ENCODE assay signal across 7 cellular contexts in the genomic region with DNA sequence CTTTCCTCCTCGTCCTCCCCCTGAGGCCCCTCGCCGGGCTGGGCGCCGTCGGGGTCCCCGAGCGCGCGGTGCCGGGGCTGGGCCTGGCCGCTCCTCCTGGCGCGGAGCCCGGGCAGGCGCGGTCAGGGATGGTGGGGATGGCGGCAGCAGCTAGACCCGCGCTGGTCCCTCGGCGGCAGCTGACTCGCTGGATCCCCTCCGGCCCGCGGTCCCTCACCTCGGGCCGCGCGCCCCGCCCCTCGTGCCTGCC. TPM values are rescaled to one million over a fixed set of nuclear protein-coding genes. Genes with fewer than 3 reads are reported as not detected.
DNase-seq lines count a peak whose midpoint lies in the region; ATAC-seq, FAIRE-seq and TF ChIP-seq lines count a peak whose summit lies in the region.

A gene with protein sequence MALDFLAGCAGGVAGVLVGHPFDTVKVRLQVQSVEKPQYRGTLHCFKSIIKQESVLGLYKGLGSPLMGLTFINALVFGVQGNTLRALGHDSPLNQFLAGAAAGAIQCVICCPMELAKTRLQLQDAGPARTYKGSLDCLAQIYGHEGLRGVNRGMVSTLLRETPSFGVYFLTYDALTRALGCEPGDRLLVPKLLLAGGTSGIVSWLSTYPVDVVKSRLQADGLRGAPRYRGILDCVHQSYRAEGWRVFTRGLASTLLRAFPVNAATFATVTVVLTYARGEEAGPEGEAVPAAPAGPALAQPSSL (minus strand): TSS at position 189 of the 250 bp plus-strand sequence. CDS start 212 bp downstream, outside the sequence.

- peaks cover 15% of the 10 kb centered on the region; the same call in 1 of the 2 replicates for H3K4me1 ChIP-seq in IMR-90 (ENCODE audit: control insufficient read depth, insufficient read depth, low read length)
- peaks cover 12 to 43% of the 10 kb centered on the region in 2 experiments; a peak in 4 of 5 replicates for H3K4me1 ChIP-seq in K562 (replicated peaks in 1 of 2; ENCODE audit: control insufficient read depth in 2 of 2, insufficient read depth in 2 of 2, low read length in 2 of 2)
- peaks cover 59% of the 10 kb centered on the region for H3K4me1 ChIP-seq in suprapubic skin

- H3K14ac ChIP-seq in IMR-90 (replicated peaks; ENCODE audit: low read depth, low read length): peak within 1 kb of the TSS; percentile 90

- no peak within 1 kb of the TSS for H2BK15ac ChIP-seq in IMR-90 (ENCODE audit: low read depth, low read length)

- peak within 1 kb of the TSS; percentile 42; the same call in 1 of the 2 replicates for H3K18ac ChIP-seq in IMR-90 (ENCODE audit: low read depth, low read length)

- H3K9me1 ChIP-seq in IMR-90 (ENCODE audit: insufficient read depth, low read length) (peaks cover 4% of the 10 kb centered on the region), K562 (ENCODE audit: control insufficient read depth, insufficient read depth, low read length) (peaks cover 4% of the 10 kb centered on the region)

- H4K5ac ChIP-seq in IMR-90 (ENCODE audit: low read depth, low read length): peak within 1 kb of the TSS; percentile 90

- peak within 1 kb of the TSS; percentile 79 for H3K4ac ChIP-seq in IMR-90 (ENCODE audit: low read depth, low read length)

- H2BK5ac ChIP-seq in IMR-90 (ENCODE audit: low read depth, low read length, poor library complexity, severe bottlenecking): peak within 1 kb of the TSS; percentile 84

- DNase-seq in IMR-90 (no peak), K562 (ENCODE audit: extremely low read depth in 1 of 4, low spot score in 3 of 4) (no peak), left colon (no peak), suprapubic skin (ENCODE audit: low spot score in 2 of 2) (no peak), KG1 (lab: John Stamatoyannopoulos, UW) (no peak)

- no peak within 1 kb of the TSS; the same call in 1 of the 2 replicates for H2BK20ac ChIP-seq in IMR-90 (ENCODE audit: low read depth, low read length)

- H3K36me3 ChIP-seq in IMR-90 (ENCODE audit: control insufficient read depth, insufficient read depth, low read length) (peaks cover 7% of the 10 kb centered on the region; the same call in 1 of the 2 replicates), K562 (ENCODE audit: control insufficient read depth, insufficient read depth, low read length) (no peaks in the 10 kb centered on the region), suprapubic skin (no peaks in the 10 kb centered on the region)

- FAIRE-seq in K562 (lab: Jason Lieb, UNC): no peak

- H2BK120ac ChIP-seq in IMR-90 (ENCODE audit: low read depth, low read length): peak within 1 kb of the TSS; percentile 52

- H3K9me3 ChIP-seq in IMR-90 (ENCODE audit: control insufficient read depth, insufficient read depth, low read length): no peaks in the 10 kb centered on the region
- no peaks in the 10 kb centered on the region for H3K9me3 ChIP-seq in K562 (replicated peaks; ENCODE audit: control insufficient read depth, insufficient read depth, low read depth, low read length)
- no peaks in the 10 kb centered on the region for H3K9me3 ChIP-seq in suprapubic skin

- POLR2A ChIA-PET in IMR-90 (lab: Charles Lee; ENCODE audit: unreplicated experiment): no interaction called here
- POLR2A ChIA-PET in K562 (lab: Yijun Ruan, JAX): no interaction called here

- in situ Hi-C loops in IMR-90 (cut with MboI; ENCODE audit: low sequenced_read_pairs): no loop called here
- in situ Hi-C loops in K562 (cut with MboI): no loop called here

- H3K4me3 ChIP-seq in IMR-90 (ENCODE audit: insufficient read depth, low read depth, low read length) (peak within 1 kb of the TSS; percentile 88), K562 (peak within 1 kb of the TSS; percentile 51), suprapubic skin (peak within 1 kb of the TSS; percentile 94)

- intact Hi-C loops in IMR-90 (cut with micrococcal nuclease) (loop anchor here (2.0 to 5.0 kb wide), 3 partner anchors 36 to 71 kb away; a partner anchor contains a TSS), K562 (cut with micrococcal nuclease) (loop anchor here (5.0 kb wide), 1 partner anchor 71 kb away; a partner anchor contains a TSS), left colon (cut with DNase I, micrococcal nuclease) (loop anchor here in 1 of 2 donors (5.0 kb wide), 1 partner anchor 71 kb away; a partner anchor contains a TSS)

- TF ChIP-seq POLR2A in IMR-90 (IDR thresholded peaks at IDR 0.05; ENCODE audit: low read depth, low read length) (peak; percentile 56; the same call in 1 of the 2 replicates), K562 (conservative IDR thresholded peaks at IDR 0.05) (no peak), suprapubic skin (IDR thresholded peaks at IDR 0.05) (peak in 1 of 2 donors; percentile 59)

- H2AK5ac ChIP-seq in IMR-90 (ENCODE audit: low read depth, low read length): peak within 1 kb of the TSS; percentile 76

- H3K9ac ChIP-seq in IMR-90 (ENCODE audit: low read depth, low read length) (peak within 1 kb of the TSS; percentile 92), K562 (ENCODE audit: insufficient read depth in 1 of 2, low read depth in 2 of 2, low read length in 2 of 2) (peak within 1 kb of the TSS; percentile 54 to 94)

- ATAC-seq in IMR-90 (ENCODE audit: low read depth) (no peak), K562 (no peak), left colon (no peak), GM21737 (IDR thresholded peaks at IDR 0.05; ENCODE audit: unreplicated experiment) (no peak), HG03354 (IDR thresholded peaks at IDR 0.05; ENCODE audit: poor library complexity, severe bottlenecking, unreplicated experiment) (no peak)

- TF ChIP-seq RAD21 in IMR-90 (IDR thresholded peaks at IDR 0.05; ENCODE audit: low read length) (no peak), K562 (CRISPR knock-in tag; conservative IDR thresholded peaks at IDR 0.05 in 1 of 2, IDR thresholded peaks at IDR 0.05 in 1 of 2) (no peak)

- H4K20me1 ChIP-seq in IMR-90 (ENCODE audit: insufficient read depth, low read length): peaks cover 35% of the 10 kb centered on the region
- no peaks in the 10 kb centered on the region; the same call in 1 of the 2 replicates for H4K20me1 ChIP-seq in K562 (replicated peaks; ENCODE audit: control insufficient read depth, insufficient read depth, low read length)

- dilution Hi-C loops in IMR-90 (cut with HindIII; ENCODE audit: low sequenced_read_pairs, unreplicated experiment): no loop called here

- peak within 1 kb of the TSS; percentile 59 for H3K56ac ChIP-seq in IMR-90 (ENCODE audit: extremely low read depth, insufficient read depth, low read length)

- H3K27me3 ChIP-seq in IMR-90 (ENCODE audit: control insufficient read depth, insufficient read depth, low read length) (no peaks in the 10 kb centered on the region), K562 (ENCODE audit: control insufficient read depth in 2 of 2, insufficient read depth in 2 of 2, low read length in 2 of 2) (no peaks in the 10 kb centered on the region), suprapubic skin (no peaks in the 10 kb centered on the region)

- peak within 1 kb of the TSS; percentile 98 for H2AK9ac ChIP-seq in IMR-90 (replicated peaks; ENCODE audit: low read depth, low read length, poor library complexity)

- no TSS peak for BruUV-seq in IMR-90 (replicated peaks; lab: Mats Ljungman, UMichigan)
- no TSS peak for BruUV-seq in K562 (replicated peaks; lab: Mats Ljungman, UMichigan)

- H3K4me2 ChIP-seq in IMR-90 (ENCODE audit: low read depth, low read length) (peak within 1 kb of the TSS; percentile 94), K562 (ENCODE audit: insufficient read depth, low read length) (peak within 1 kb of the TSS; percentile 58)

- peaks cover 12 to 59% of the 10 kb centered on the region in 2 experiments for H3K79me1 ChIP-seq in IMR-90 (ENCODE audit: low read depth in 1 of 2, low read length in 2 of 2)

- H3K27ac ChIP-seq in IMR-90 (ENCODE audit: insufficient read depth, low read length) (peak within 1 kb of the TSS; percentile 88), K562 (ENCODE audit: extremely low read depth, low read depth, low read length) (no peak within 1 kb of the TSS), suprapubic skin (peak within 1 kb of the TSS; percentile 89)

- no peaks in the 10 kb centered on the region for H3K79me2 ChIP-seq in K562 (ENCODE audit: control insufficient read depth, insufficient read depth, low read length)

- CTCF ChIA-PET in IMR-90 (lab: Yijun Ruan, JAX) (no interaction called here), K562 (lab: Yijun Ruan, JAX; ENCODE audit: low intra/inter-chr PET ratio) (interaction anchor here (0.6 kb wide), 1 partner anchor 57 kb away, joined by 3 read pairs; no protein-coding TSS in a partner anchor)

- no peak for TF ChIP-seq CTCF in IMR-90 (conservative IDR thresholded peaks at IDR 0.05; ENCODE audit: low read depth, low read length)
- no peak for TF ChIP-seq CTCF in K562 (IDR thresholded peaks at IDR 0.05 in 2 of 3, conservative IDR thresholded peaks at IDR 0.05 in 1 of 3; ENCODE audit: insufficient read depth in 2 of 3, low read depth in 1 of 3, low read length in 3 of 3)
- TF ChIP-seq CTCF in suprapubic skin (IDR thresholded peaks at IDR 0.05): no peak

- peak within 1 kb of the TSS; percentile 79 to 82 for H4K8ac ChIP-seq in IMR-90 (ENCODE audit: low read depth in 2 of 2, low read length in 2 of 2)

- WGBS in IMR-90 (ENCODE audit: extremely low coverage in 2 of 2, insufficient read length in 1 of 2), 2 experiments: 0% methylated on average over 10 of the region's 32 CpGs; no CpG with 5 or more reads in 1 of the 2 experiments
- WGBS in K562 (ENCODE audit: insufficient coverage, low coverage, missing lambda C conversion rate): 0% methylated on average over 3 of the region's 32 CpGs
- WGBS in suprapubic skin: 0% methylated on average over 4 of the region's 32 CpGs

- H2AFZ ChIP-seq in IMR-90 (replicated peaks; ENCODE audit: low read length, poor library complexity) (peak within 1 kb of the TSS; percentile 98), K562 (ENCODE audit: low read depth, low read length) (peak within 1 kb of the TSS; percentile 87)

- H4K91ac ChIP-seq in IMR-90 (ENCODE audit: insufficient read depth, low read depth, low read length): peak within 1 kb of the TSS; percentile 79

- H3K23ac ChIP-seq in IMR-90 (ENCODE audit: low read depth, low read length): peak within 1 kb of the TSS; percentile 89

- TF ChIP-seq EP300 in K562 (IDR thresholded peaks at IDR 0.05; ENCODE audit: low read length) (no peak), suprapubic skin (IDR thresholded peaks at IDR 0.05) (no peak)

RNA-seq across cellular contexts. Expression of the gene that starts here (rescaled TPM):
- total RNA-seq in IMR-90 (2012; rRNA removed) (6.5 and 6.9 TPM in 2 replicates), K562 (2014; rRNA removed) (12.7 and 17.5 TPM in 2 replicates), K562 (2014; rRNA removed; fragmentation: Illumina TruSeq; extraction: Trizol) (2.0 and 2.7 TPM in 2 replicates), K562 (2015; rRNA removed; fragmentation: Illumina TruSeq; extraction: Trizol) (3.8 and 4.1 TPM in 2 replicates), K562 (2021) (13.7 and 14.5 TPM in 2 replicates), left colon (10 to 100 TPM; 21.9 to 27.8 TPM), suprapubic skin (100 to 1,000 TPM in 3 of 4 donors, 10 to 100 TPM in 1; 88.1 to 254 (median 120) TPM)
- polyA plus RNA-seq in IMR-90 (2012; rRNA removed) (37.7 and 42.6 TPM in 2 replicates), K562 (2011; rRNA removed) (11.3 and 20.4 TPM in 2 replicates), K562 (2014; fragmentation: Illumina TruSeq; extraction: Trizol) (4.7 and 4.8 TPM in 2 replicates), K562 (2014; fragmentation: Nextera tagmentation; extraction: Ambion mirVana) (under 1 TPM; 0.07 to 0.25 TPM), K562 (2014; rRNA removed) (14.1 and 16.4 TPM in 2 replicates)
- polyA plus RNA-seq in IMR-90 (2012; cell fraction: cytosol; rRNA removed): 17.9 and 46.0 TPM in 2 replicates
- 218 and 643 TPM in 2 replicates for polyA plus RNA-seq in IMR-90 (2012; cell fraction: nucleus; rRNA removed; ENCODE audit: low replicate concordance)
- total RNA-seq in K562 (2011; cell fraction: chromatin; rRNA removed; ENCODE audit: low replicate concordance): 25.5 and 46.3 TPM in 2 replicates
- 35.9 TPM in 2 replicates for total RNA-seq in K562 (2011; cell fraction: nucleolus; rRNA removed)
- 25.8 and 28.6 TPM in 2 replicates for total RNA-seq in K562 (2011; cell fraction: nucleoplasm; rRNA removed)
- polyA plus RNA-seq in K562 (2011; cell fraction: cytosol; rRNA removed): 19.0 and 24.9 TPM in 2 replicates
- 94.7 and 105 TPM in 2 replicates for polyA plus RNA-seq in K562 (2011; cell fraction: nucleus; rRNA removed)
- 6.3 and 8.5 TPM in 2 replicates for polyA plus RNA-seq in K562 (2012)
- 3.0 and 3.6 TPM in 2 replicates for polyA minus RNA-seq in K562 (2011; rRNA and poly(A)+ RNA removed)
- polyA minus RNA-seq in K562 (2011; cell fraction: cytosol; rRNA and poly(A)+ RNA removed): 7.5 and 8.0 TPM in 2 replicates
- polyA minus RNA-seq in K562 (2011; cell fraction: nucleus; rRNA and poly(A)+ RNA removed): 15.0 and 16.2 TPM in 2 replicates
